In the genomic region with DNA sequence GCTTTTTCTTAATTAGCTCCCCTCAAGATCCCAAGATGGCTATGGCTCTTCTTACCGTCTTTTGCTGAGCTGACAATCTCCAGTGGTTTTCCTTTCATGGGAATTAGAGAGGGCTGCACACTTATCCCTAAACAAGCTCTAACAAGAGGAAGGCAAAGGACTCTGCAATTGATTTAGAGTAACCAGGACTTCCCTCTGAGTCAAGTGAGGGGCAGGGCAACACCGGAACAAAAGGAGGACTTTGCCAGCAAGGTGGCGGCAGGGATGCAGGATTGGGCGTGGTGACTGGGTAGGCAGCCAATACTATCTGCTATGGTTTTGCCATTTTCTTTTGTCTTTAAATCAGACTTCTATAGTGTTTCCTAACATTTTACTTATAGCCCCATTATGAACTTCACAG, we compare ENCODE assay signal across 25 cellular contexts. TPM values are rescaled to one million over a fixed set of nuclear protein-coding genes. Genes with fewer than 3 reads are reported as not detected.
A peak's percentile ranks its signal among the peaks of the same experiment; 100 is the strongest.
DNase-seq lines count a peak whose midpoint lies in the region; ATAC-seq and TF ChIP-seq lines count a peak whose summit lies in the region.
"Had no signal": no experiment of that assay in that cellular context is flagged by ENCODE, and none has a peak within 500 bp of the region (broad histone marks: within the 10 kb centered on the region; RNA-seq: fewer than 3 reads in every experiment).

No MANE protein-coding gene starts in this region.

- H3K4me1 Mint-ChIP-seq in CD14-positive monocyte (peaks cover 42% of the 10 kb centered on the region), T-helper 17 cell (peaks cover 23% of the 10 kb centered on the region)

- TF ChIP-seq POLR2A in prostate gland (IDR thresholded peaks at IDR 0.05) = no peak

- H3K4me3 ChIP-seq in mucosa of descending colon (no peak overlapping the region), foreskin fibroblast (ENCODE audit: low read depth in 1 of 2, low read length in 2 of 2) (no peak overlapping the region), prostate gland (no peak overlapping the region), aorta (ENCODE audit: low read length in 2 of 2) (no peak overlapping the region)
- H3K4me3 ChIP-seq: adrenal gland, hepatocyte, SK-N-MC had no signal

- no peaks in the 10 kb centered on the region for H3K36me3 ChIP-seq in mucosa of descending colon (ENCODE audit: low read depth)
- no peaks in the 10 kb centered on the region for H3K36me3 ChIP-seq in prostate gland
- no peaks in the 10 kb centered on the region for H3K36me3 ChIP-seq in aorta (ENCODE audit: control insufficient read depth in 1 of 2, insufficient read depth in 2 of 2, low read length in 1 of 2)
- H3K36me3 ChIP-seq: adrenal gland, neutrophil had no signal

- no peaks in the 10 kb centered on the region for H3K27me3 ChIP-seq in prostate gland (replicated peaks; ENCODE audit: insufficient read depth)
- H3K27me3 ChIP-seq in aorta (ENCODE audit: control insufficient read depth in 1 of 2, insufficient read depth in 2 of 2, low read length in 1 of 2) = no peaks in the 10 kb centered on the region
- H3K27me3 ChIP-seq: adrenal gland, hepatocyte, neutrophil had no signal

- DNase-seq in CD14-positive monocyte (ENCODE audit: low spot score) (no peak), LoVo (ENCODE audit: low spot score) (peak; percentile 56), T-helper 17 cell (no peak), mucosa of descending colon (peak; percentile 78 to 83 (median 82)), foreskin fibroblast (no peak), prostate gland (ENCODE audit: low spot score) (no peak), aorta (no peak), AG20443 (ENCODE audit: low spot score) (no peak)
- DNase-seq: activated CD4-positive, alpha-beta T cell treated with anti-CD3 and anti-CD28 coated beads for 36 hours; activated CD8-positive, alpha-beta memory T cell treated with anti-CD3 and anti-CD28 coated beads, Interleukin-2, amount 10 ng/mL, durations not matched to agents 7 days and 5 days; adrenal gland; CD4-positive, alpha-beta memory T cell; central memory CD4-positive, alpha-beta T cell; DND-41; effector memory CD4-positive, alpha-beta T cell; kidney; NCI-H146; NCI-H524 treated with DMSO at 0.1 percent for 48 hours; right cardiac atrium; stimulated activated naive CD4-positive, alpha-beta T cell; trophoblast cell had no signal

- H3K9me3 Mint-ChIP-seq in CD14-positive monocyte = no peaks in the 10 kb centered on the region
- H3K9me3 Mint-ChIP-seq: activated T-helper 2 cell treated with anti-CD3 and anti-CD28 coated beads, Interferon-gamma antibody, Interleukin-2, Interleukin-4, amounts not matched to agents 10 μg/mL and 5 μg/mL and 100 μg/mL, durations not matched to agents 14 hours and 24 hours and 36 hours; CD4-positive, alpha-beta memory T cell had no signal

- intact Hi-C loops in CD14-positive monocyte (cut with micrococcal nuclease) = no loop called here
- intact Hi-C loops in mucosa of descending colon (cut with DNase I, micrococcal nuclease) = no loop called here
- intact Hi-C loops in prostate gland (cut with DNase I) = no loop called here
- intact Hi-C loops in aorta (cut with DNase I) = no loop called here

- peaks cover 3 to 5% of the 10 kb centered on the region in 2 donors for H3K36me3 Mint-ChIP-seq in CD14-positive monocyte
- peaks cover 4% of the 10 kb centered on the region for H3K36me3 Mint-ChIP-seq in T-helper 17 cell (ENCODE audit: low read depth)
- H3K36me3 Mint-ChIP-seq: activated CD8-positive, alpha-beta memory T cell treated with anti-CD3 and anti-CD28 coated beads, Interleukin-2, amount 10 ng/mL, durations not matched to agents 7 days and 5 days; CD4-positive, alpha-beta memory T cell had no signal

- peaks cover 49% of the 10 kb centered on the region for H3K4me1 ChIP-seq in mucosa of descending colon (ENCODE audit: low read depth)
- H3K4me1 ChIP-seq in prostate gland (replicated peaks) = no peaks in the 10 kb centered on the region
- peaks cover 0 to 1% of the 10 kb centered on the region in 2 donors for H3K4me1 ChIP-seq in aorta (ENCODE audit: control insufficient read depth in 1 of 2, insufficient read depth in 2 of 2, low read length in 2 of 2)

- ATAC-seq in T-helper 17 cell (no peak), mucosa of descending colon (peak; percentile 82), aorta (ENCODE audit: low FRiP score) (no peak)
- ATAC-seq: activated CD4-positive, alpha-beta T cell treated with anti-CD3 and anti-CD28 coated beads for 36 hours; activated CD8-positive, alpha-beta memory T cell treated with anti-CD3 and anti-CD28 coated beads, Interleukin-2, amount 10 ng/mL, durations not matched to agents 7 days and 5 days; right cardiac atrium had no signal

- H3K27me3 Mint-ChIP-seq in CD14-positive monocyte (ENCODE audit: low read depth in 3 of 3) = peaks cover 0 to 2% (median 0%) of the 10 kb centered on the region in 3 donors
- no peaks in the 10 kb centered on the region for H3K27me3 Mint-ChIP-seq in T-helper 17 cell
- H3K27me3 Mint-ChIP-seq: activated CD4-positive, alpha-beta T cell treated with anti-CD3 and anti-CD28 coated beads for 36 hours; activated CD8-positive, alpha-beta memory T cell treated with anti-CD3 and anti-CD28 coated beads, Interleukin-2, amount 10 ng/mL, durations not matched to agents 7 days and 5 days; CD4-positive, alpha-beta memory T cell had no signal

- H3K27ac ChIP-seq in prostate gland (no peak overlapping the region), aorta (ENCODE audit: low read depth in 1 of 2, low read length in 2 of 2) (no peak overlapping the region)
- H3K27ac ChIP-seq: adrenal gland, hepatocyte, neutrophil, SK-N-MC had no signal

- 73% methylated on average over 4 of the region's 4 CpGs for WGBS in prostate gland
- WGBS in aorta, 2 donors = 88 to 93% methylated on average over 4 of the region's 4 CpGs

- peak overlapping the region in 4 of 7 donors; percentile 5 to 89 (median 74) for H3K27ac Mint-ChIP-seq in CD14-positive monocyte
- peak overlapping the region; percentile 3 for H3K27ac Mint-ChIP-seq in T-helper 17 cell
- H3K27ac Mint-ChIP-seq: activated CD4-positive, alpha-beta T cell treated with anti-CD3 and anti-CD28 coated beads for 36 hours; activated CD8-positive, alpha-beta memory T cell treated with anti-CD3 and anti-CD28 coated beads, Interleukin-2, amount 10 ng/mL, durations not matched to agents 7 days and 5 days; activated T-helper 2 cell treated with anti-CD3 and anti-CD28 coated beads, Interferon-gamma antibody, Interleukin-2, Interleukin-4, amounts not matched to agents 10 μg/mL and 5 μg/mL and 100 μg/mL, durations not matched to agents 14 hours and 24 hours and 36 hours; CD4-positive, alpha-beta memory T cell had no signal

- no peak overlapping the region for H3K4me3 Mint-ChIP-seq in CD14-positive monocyte
- no peak overlapping the region for H3K4me3 Mint-ChIP-seq in T-helper 17 cell
- H3K4me3 Mint-ChIP-seq: activated CD4-positive, alpha-beta T cell treated with anti-CD3 and anti-CD28 coated beads for 36 hours; activated CD8-positive, alpha-beta memory T cell treated with anti-CD3 and anti-CD28 coated beads, Interleukin-2, amount 10 ng/mL, durations not matched to agents 7 days and 5 days; CD4-positive, alpha-beta memory T cell had no signal

- TF ChIP-seq CTCF in CD14-positive monocyte (IDR thresholded peaks at IDR 0.05) = no peak
- no peak for TF ChIP-seq CTCF in mucosa of descending colon (IDR thresholded peaks at IDR 0.05)
- no peak for TF ChIP-seq CTCF in foreskin fibroblast (IDR thresholded peaks at IDR 0.05; ENCODE audit: low read depth, low read length)
- TF ChIP-seq CTCF in prostate gland (IDR thresholded peaks at IDR 0.05) = no peak

- H3K9me3 ChIP-seq in T-helper 17 cell (ENCODE audit: control insufficient read depth, low read length, poor library complexity, severe bottlenecking) (no peaks in the 10 kb centered on the region), mucosa of descending colon (no peaks in the 10 kb centered on the region), prostate gland (no peaks in the 10 kb centered on the region), aorta (ENCODE audit: control insufficient read depth, low read length) (no peaks in the 10 kb centered on the region)
- H3K9me3 ChIP-seq: adrenal gland, neutrophil had no signal

RNA-seq across cellular contexts. Expression of a gene that starts 9.8 kb away (rescaled TPM):
- polyA plus RNA-seq in CD14-positive monocyte (10 to 100 TPM; 46.5 to 52.1 TPM), aorta (10 to 100 TPM; 11.4 to 23.6 TPM)
- total RNA-seq in T-helper 17 cell (10 to 100 TPM; 11.8 to 14.9 TPM), mucosa of descending colon (100 to 1,000 TPM in 2 of 3 donors, 10 to 100 TPM in 1; 85.1 to 183 (median 121) TPM), prostate gland (10 to 100 TPM; 22.2 to 27.1 TPM), aorta (10 to 100 TPM; 37.3 to 46.6 TPM)

Comparison
In these comparisons a context has a peak if more than half of its experiments do, and no peak if none do; other contexts are left out.
1. DNase-seq: peak in LoVo (single experiment) and mucosa of descending colon (3 of 3); none in CD14-positive monocyte (single experiment), T-helper 17 cell (0 of 3), foreskin fibroblast (0 of 2), prostate gland (single experiment), aorta (0 of 2) and AG20443 (single experiment).